Comparison of ENCODE assay signal across 19 cellular contexts in genomic region chr3:117706731-117707130, GRCh38.
"Had no signal": no experiment of that assay in that cellular context is flagged by ENCODE, and none has a peak within 500 bp of the region (broad histone marks: within the 10 kb centered on the region; RNA-seq: fewer than 3 reads in every experiment).

No MANE protein-coding gene starts in this region.

- H3K9me3 Mint-ChIP-seq: neural crest cell had no signal

- H3K27ac Mint-ChIP-seq: naive thymus-derived CD8-positive, alpha-beta T cell; progenitor cell of endocrine pancreas; stimulated activated effector memory CD8-positive, alpha-beta T cell treated with anti-CD3 and anti-CD28 coated beads, Interleukin-12 subunit alpha, Interleukin-12 subunit beta, amount 100 ng/mL, for 72 hours had no signal

- H3K36me3 Mint-ChIP-seq: stimulated activated effector memory CD8-positive, alpha-beta T cell treated with anti-CD3 and anti-CD28 coated beads, Interleukin-12 subunit alpha, Interleukin-12 subunit beta, amount 100 ng/mL, for 72 hours had no signal

- H3K27me3 ChIP-seq: foreskin keratinocyte, hepatocyte, pancreas, tibial nerve, upper lobe of right lung, vagina had no signal

- H3K27me3 Mint-ChIP-seq: naive thymus-derived CD8-positive, alpha-beta T cell; progenitor cell of endocrine pancreas had no signal

- H3K4me3 Mint-ChIP-seq: naive thymus-derived CD8-positive, alpha-beta T cell; neural crest cell; stimulated activated effector memory CD8-positive, alpha-beta T cell treated with anti-CD3 and anti-CD28 coated beads, Interleukin-12 subunit alpha, Interleukin-12 subunit beta, amount 100 ng/mL, for 72 hours had no signal

- DNase-seq: effector CD8-positive, alpha-beta T cell; head of caudate nucleus; mucosa of descending colon; naive thymus-derived CD8-positive, alpha-beta T cell; pancreas; right cardiac atrium; stimulated activated CD4-positive, alpha-beta T cell treated with anti-CD3 and anti-CD28 coated beads, Interleukin-4, amount 100 ng/mL, for 1 hour; stimulated activated CD8-positive, alpha-beta memory T cell treated with anti-CD3 and anti-CD28 coated beads, Interleukin-4, amount 100 ng/mL, for 48 hours; stimulated activated naive CD8-positive, alpha-beta T cell treated with anti-CD3 and anti-CD28 coated beads, Interleukin-15, Interleukin-2, amounts not matched to agents 100 U/mL and 50 U/mL, for 24 hours; upper lobe of right lung had no signal

- H3K4me1 Mint-ChIP-seq: naive thymus-derived CD8-positive, alpha-beta T cell; stimulated activated effector memory CD8-positive, alpha-beta T cell treated with anti-CD3 and anti-CD28 coated beads, Interleukin-12 subunit alpha, Interleukin-12 subunit beta, amount 100 ng/mL, for 72 hours had no signal

- H3K9me3 ChIP-seq: mucosa of descending colon, pancreas, tibial nerve, upper lobe of right lung, vagina had no signal

- H3K27ac ChIP-seq: coronary artery, foreskin keratinocyte, hepatocyte, pancreas, tibial nerve, upper lobe of right lung, vagina had no signal

- H3K4me3 ChIP-seq: coronary artery, hepatocyte, mucosa of descending colon, pancreas, smooth muscle cell, tibial nerve, upper lobe of right lung, vagina had no signal
